In the genomic region with DNA sequence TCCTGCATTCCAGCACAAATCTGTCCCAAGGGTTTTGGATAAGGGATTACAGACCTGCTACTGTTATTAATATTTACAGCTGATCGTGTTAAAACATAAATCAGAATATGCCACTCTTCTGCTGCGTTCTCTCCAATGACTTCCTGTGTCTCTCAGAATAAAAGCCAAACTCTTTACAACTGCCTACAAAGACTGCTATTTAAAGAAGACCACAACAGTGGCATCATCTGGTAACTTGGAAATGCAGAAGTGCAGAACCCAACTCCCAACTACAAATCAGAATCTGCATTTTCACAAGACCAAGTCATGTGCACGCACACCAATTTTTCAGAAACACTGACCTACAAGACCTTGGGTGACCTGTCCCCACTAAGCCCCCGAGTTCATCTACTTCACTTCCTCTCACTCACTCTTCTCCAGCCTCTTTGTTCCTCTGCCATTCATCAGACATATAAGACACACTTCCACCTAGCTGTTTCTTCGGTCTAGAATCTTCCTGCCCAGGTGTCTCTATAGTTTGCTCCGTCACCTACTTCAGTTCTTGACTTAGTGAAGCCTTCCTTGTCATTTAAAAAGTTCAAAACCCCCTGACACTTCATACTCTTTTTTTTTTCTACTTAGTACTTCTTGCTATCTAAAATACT, we compare ENCODE assay signal across 30 cellular contexts. TPM values are rescaled to one million over a fixed set of nuclear protein-coding genes. Genes with fewer than 3 reads are reported as not detected.
DNase-seq lines count a peak whose midpoint lies in the region; ATAC-seq, FAIRE-seq and TF ChIP-seq lines count a peak whose summit lies in the region.
"Had no signal": no experiment of that assay in that cellular context is flagged by ENCODE, and none has a peak within 500 bp of the region (broad histone marks: within the 10 kb centered on the region; RNA-seq: fewer than 3 reads in every experiment).

No MANE protein-coding gene starts in this region.

- H3K9me3 ChIP-seq in cardiac muscle cell (ENCODE audit: low read depth), result no peaks in the 10 kb centered on the region
- H3K9me3 ChIP-seq: A549, lower lobe of right lung, neutrophil, SJCRH30, tibial artery, vagina had no signal

- no peaks in the 10 kb centered on the region for H3K36me3 Mint-ChIP-seq in T-cell
- H3K36me3 Mint-ChIP-seq: CD8-positive, alpha-beta memory T cell had no signal

- ATAC-seq in Right ventricle myocardium inferior, result no peak
- ATAC-seq in T-cell (replicated peaks in 1 of 4), result peak in 3 of 4 experiments; percentile 40 to 84 (median 45)
- no peak for ATAC-seq in HG02610 (IDR thresholded peaks at IDR 0.05; ENCODE audit: unreplicated experiment)
- ATAC-seq: A549; activated naive CD8-positive, alpha-beta T cell treated with anti-CD3 and anti-CD28 coated beads, Interleukin-2, amount 50 U/mL, for 24 hours; HepG2; lower lobe of right lung; sciatic nerve had no signal

- CTCF ChIA-PET in T-cell (lab: Charles Lee), result no interaction called here

- peaks cover 49% of the 10 kb centered on the region for H3K4me1 ChIP-seq in cardiac muscle cell (ENCODE audit: low read depth)
- H3K4me1 ChIP-seq: vagina had no signal

- no peak for TF ChIP-seq CTCF in cardiac muscle cell (IDR thresholded peaks at IDR 0.05; ENCODE audit: low read depth, low read length)

- no peak overlapping the region for H3K27ac Mint-ChIP-seq in T-cell
- H3K27ac Mint-ChIP-seq: activated naive CD8-positive, alpha-beta T cell treated with anti-CD3 and anti-CD28 coated beads, Interleukin-2, amount 50 U/mL, for 24 hours; CD8-positive, alpha-beta memory T cell; progenitor cell of endocrine pancreas had no signal

- no peak for FAIRE-seq in H54 (lab: Jason Lieb, UNC)
- FAIRE-seq: A549, HepG2 had no signal

- intact Hi-C loops in Right ventricle myocardium inferior (cut with DNase I), result no loop called here

- H3K27me3 ChIP-seq in cardiac muscle cell, result no peaks in the 10 kb centered on the region
- H3K27me3 ChIP-seq: hepatocyte, SJCRH30, tibial artery, vagina had no signal

- H3K9me3 Mint-ChIP-seq in T-cell, result no peaks in the 10 kb centered on the region
- H3K9me3 Mint-ChIP-seq: activated naive CD8-positive, alpha-beta T cell treated with anti-CD3 and anti-CD28 coated beads, Interleukin-2, amount 50 U/mL, for 24 hours; CD8-positive, alpha-beta memory T cell had no signal

- no peak overlapping the region for H3K4me3 ChIP-seq in cardiac muscle cell
- H3K4me3 ChIP-seq: A549, hepatocyte, lower lobe of right lung, SJCRH30, tibial artery, vagina had no signal

- peaks cover 5 to 12% of the 10 kb centered on the region in 2 donors for H3K27me3 Mint-ChIP-seq in T-cell
- H3K27me3 Mint-ChIP-seq: progenitor cell of endocrine pancreas had no signal

- DNase-seq in cardiac muscle cell (ENCODE audit: low read depth in 1 of 2, low spot score in 1 of 2) (no peak), Right ventricle myocardium inferior (ENCODE audit: missing footprints) (no peak), T-cell (peak in 1 of 34 experiments; percentile 0), myocyte (ENCODE audit: low read depth) (peak; percentile 40), iPS-NIHi7 (ENCODE audit: extremely low spot score) (no peak), H54 (ENCODE audit: insufficient read length, low spot score) (no peak), SK-N-DZ (ENCODE audit: low spot score) (no peak)
- DNase-seq: activated CD4-positive, alpha-beta T cell treated with anti-CD3 and anti-CD28 coated beads, Interleukin-2, amount 50 U/mL, for 1 hour; activated CD4-positive, CD25-positive, alpha-beta regulatory T cell; activated naive CD4-positive, alpha-beta T cell; activated naive CD8-positive, alpha-beta T cell treated with anti-CD3 and anti-CD28 coated beads, Interleukin-2, amount 50 U/mL, for 24 hours; AML-193; DMS 273 treated with DMSO at 0.1 percent for 48 hours; HCEC 1CT; lower lobe of right lung; NCI-H1092; NCI-H1694; NCI-H748 treated with DMSO at 0.1 percent for 48 hours; SJCRH30; stimulated activated CD4-positive, alpha-beta T cell treated with anti-CD3 and anti-CD28 coated beads, Interleukin-4, amount 100 ng/mL, for 24 hours; tibial artery had no signal

- peak overlapping the region; percentile 81 for H3K27ac ChIP-seq in cardiac muscle cell
- H3K27ac ChIP-seq: lower lobe of right lung, neutrophil, SJCRH30, tibial artery, vagina had no signal

- peaks cover 7 to 9% (median 9%) of the 10 kb centered on the region in 3 donors for H3K4me1 Mint-ChIP-seq in T-cell

- H3K36me3 ChIP-seq in cardiac muscle cell, result no peaks in the 10 kb centered on the region
- H3K36me3 ChIP-seq: lower lobe of right lung, neutrophil, SJCRH30, tibial artery, vagina had no signal

- POLR2A ChIA-PET in T-cell (lab: Charles Lee), result interaction anchor here (0.5 to 0.6 kb wide), 2 partner anchors 22 to 73 kb away, joined by 4 read pairs; no protein-coding TSS in a partner anchor

- no peak for TF ChIP-seq POLR2A in H54 (IDR thresholded peaks at IDR 0.05; ENCODE audit: low read depth, low read length)

- H3K4me3 Mint-ChIP-seq in T-cell, result peak overlapping the region in 1 of 3 donors; percentile 36
- H3K4me3 Mint-ChIP-seq: activated naive CD8-positive, alpha-beta T cell treated with anti-CD3 and anti-CD28 coated beads, Interleukin-2, amount 50 U/mL, for 24 hours; CD8-positive, alpha-beta memory T cell had no signal

RNA-seq across cellular contexts. Expression of gene CHN1, which starts 36.0 kb away (rescaled TPM):
- total RNA-seq in cardiac muscle cell, result 47.0 and 64.3 TPM in 2 replicates
- polyA plus RNA-seq in cardiac muscle cell, result 70.8 and 90.2 TPM in 2 replicates
- 11.7 TPM for total RNA-seq in Right ventricle myocardium inferior
- 1 to 10 TPM; 1.4 to 3.2 (median 3.0) TPM for total RNA-seq in T-cell
- 42.9 and 43.0 TPM in 2 replicates for total RNA-seq in myocyte
- 56.1 TPM for polyA plus RNA-seq in myocyte (2012)
- 81.6 and 96.7 TPM in 2 replicates for polyA plus RNA-seq in SK-N-DZ (2014; cell fraction: cytosol; rRNA removed)
- 64.2 and 86.9 TPM in 2 replicates for polyA plus RNA-seq in SK-N-DZ (2014; cell fraction: nucleus; rRNA removed)

Comparison
In these comparisons a context has a peak if more than half of its experiments do, and no peak if none do; other contexts are left out.
1. ATAC-seq: peak in T-cell (3 of 4); none in Right ventricle myocardium inferior (single experiment) and HG02610 (single experiment).